8 cellular contexts compared by ENCODE assay signal in the genomic region with DNA sequence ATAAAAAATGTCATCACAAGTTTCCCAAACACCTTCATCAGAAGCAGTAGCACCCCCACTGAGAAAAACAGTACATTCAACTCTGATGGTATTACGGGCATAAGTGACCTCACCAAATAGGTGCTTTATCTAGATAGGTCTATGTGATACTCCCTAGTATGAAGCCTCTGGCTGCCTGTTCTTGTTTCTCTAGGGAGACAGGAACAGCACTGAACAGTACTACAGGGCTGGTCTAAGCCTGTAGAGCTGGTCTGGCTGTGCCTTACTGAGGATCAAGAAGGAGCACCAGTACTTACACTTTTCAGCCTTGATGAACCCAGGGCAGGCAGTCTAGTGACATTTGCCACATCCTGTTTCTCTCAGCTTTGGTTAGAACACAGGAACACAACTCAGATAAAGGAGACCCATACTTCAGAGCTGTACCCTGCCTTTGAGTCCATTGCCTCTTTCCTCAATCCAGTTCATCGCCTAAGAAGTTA. TPM values are rescaled to one million over a fixed set of nuclear protein-coding genes. Genes with fewer than 3 reads are reported as not detected.
DNase-seq lines count a peak whose midpoint lies in the region; ATAC-seq and TF ChIP-seq lines count a peak whose summit lies in the region.

No MANE protein-coding gene starts in this region.

- H3K4me1 ChIP-seq in cardiac muscle cell (ENCODE audit: low read depth): peaks cover 33% of the 10 kb centered on the region
- peaks cover 42% of the 10 kb centered on the region for H3K4me1 ChIP-seq in left ventricle myocardium inferior
- peaks cover 48% of the 10 kb centered on the region for H3K4me1 ChIP-seq in thymus (ENCODE audit: control insufficient read depth, insufficient read depth, low read length)

- no peak overlapping the region for H3K4me3 ChIP-seq in cardiac muscle cell
- no peak overlapping the region for H3K4me3 ChIP-seq in left ventricle myocardium inferior
- H3K4me3 ChIP-seq in thymus (ENCODE audit: low read length): peak overlapping the region; percentile 40

- H3K27me3 ChIP-seq in cardiac muscle cell (no peaks in the 10 kb centered on the region), left ventricle myocardium inferior (ENCODE audit: low read depth) (no peaks in the 10 kb centered on the region), thymus (ENCODE audit: control insufficient read depth, insufficient read depth) (no peaks in the 10 kb centered on the region)

- no peaks in the 10 kb centered on the region for H3K9me3 Mint-ChIP-seq in activated naive CD8-positive, alpha-beta T cell treated with anti-CD3 and anti-CD28 coated beads for 36 hours

- peaks cover 94% of the 10 kb centered on the region for H3K4me1 Mint-ChIP-seq in activated naive CD8-positive, alpha-beta T cell treated with anti-CD3 and anti-CD28 coated beads for 36 hours

- TF ChIP-seq CTCF in cardiac muscle cell (IDR thresholded peaks at IDR 0.05; ENCODE audit: low read depth, low read length) (no peak), left ventricle myocardium inferior (IDR thresholded peaks at IDR 0.05; ENCODE audit: borderline replicate concordance) (no peak)

- H3K9me3 ChIP-seq in cardiac muscle cell (ENCODE audit: low read depth): no peaks in the 10 kb centered on the region
- no peaks in the 10 kb centered on the region for H3K9me3 ChIP-seq in left ventricle myocardium inferior (replicated peaks)
- H3K9me3 ChIP-seq in thymus (ENCODE audit: control insufficient read depth): no peaks in the 10 kb centered on the region

- H3K27ac ChIP-seq in cardiac muscle cell (peak overlapping the region; percentile 63), left ventricle myocardium inferior (replicated peaks) (no peak overlapping the region), thymus (ENCODE audit: low read depth) (peak overlapping the region; percentile 95)

- H3K36me3 ChIP-seq in cardiac muscle cell (no peaks in the 10 kb centered on the region), left ventricle myocardium inferior (peaks cover 24% of the 10 kb centered on the region), thymus (ENCODE audit: control insufficient read depth, insufficient read depth) (peaks cover 5% of the 10 kb centered on the region)

- H3K27ac Mint-ChIP-seq in activated naive CD8-positive, alpha-beta T cell treated with anti-CD3 and anti-CD28 coated beads for 36 hours: peak overlapping the region; percentile 96

- intact Hi-C loops in left ventricle myocardium inferior (cut with micrococcal nuclease): no loop called here

- no peaks in the 10 kb centered on the region for H3K27me3 Mint-ChIP-seq in activated naive CD8-positive, alpha-beta T cell treated with anti-CD3 and anti-CD28 coated beads for 36 hours

- DNase-seq in cardiac muscle cell (ENCODE audit: low read depth in 1 of 2, low spot score in 1 of 2) (no peak), left ventricle myocardium inferior (no peak), NCI-H1694 (lab: John Stamatoyannopoulos, UW) (no peak), NCI-H1105 (lab: John Stamatoyannopoulos, UW) (no peak), DMS 273 (lab: John Stamatoyannopoulos, UW; ENCODE audit: unreplicated experiment) (no peak)
- DNase-seq in activated naive CD8-positive, alpha-beta T cell treated with anti-CD3 and anti-CD28 coated beads for 36 hours: peak; percentile 43

- ATAC-seq in HG03521 (IDR thresholded peaks at IDR 0.05; ENCODE audit: unreplicated experiment): peak; percentile 49

- H3K4me3 Mint-ChIP-seq in activated naive CD8-positive, alpha-beta T cell treated with anti-CD3 and anti-CD28 coated beads for 36 hours: peak overlapping the region; percentile 81

- peaks cover 83% of the 10 kb centered on the region for H3K36me3 Mint-ChIP-seq in activated naive CD8-positive, alpha-beta T cell treated with anti-CD3 and anti-CD28 coated beads for 36 hours

- WGBS in thymus: 33% methylated on average over 2 of the region's 2 CpGs

RNA-seq across cellular contexts. Expression of a gene that starts 35.9 kb away (rescaled TPM):
- total RNA-seq in cardiac muscle cell: 21.5 and 33.7 TPM in 2 replicates
- 33.6 and 38.2 TPM in 2 replicates for polyA plus RNA-seq in cardiac muscle cell
- total RNA-seq in left ventricle myocardium inferior: 20.2 TPM
- 10 to 100 TPM; 37.9 to 41.8 TPM for total RNA-seq in activated naive CD8-positive, alpha-beta T cell treated with anti-CD3 and anti-CD28 coated beads for 36 hours
- 34.4 TPM for polyA plus RNA-seq in thymus

RNA-seq across cellular contexts. Expression of a gene that starts 36.2 kb away (rescaled TPM):
- total RNA-seq in cardiac muscle cell: 7.9 and 13.4 TPM in 2 replicates
- polyA plus RNA-seq in cardiac muscle cell: 28.2 and 30.0 TPM in 2 replicates
- total RNA-seq in left ventricle myocardium inferior: 25.9 TPM
- 10 to 100 TPM; 28.2 to 28.7 TPM for total RNA-seq in activated naive CD8-positive, alpha-beta T cell treated with anti-CD3 and anti-CD28 coated beads for 36 hours
- 21.2 TPM for polyA plus RNA-seq in thymus
